8 cellular contexts compared by ENCODE assay signal in genomic region chr16:66548868-66549267, GRCh38. TPM values are rescaled to one million over a fixed set of nuclear protein-coding genes. Genes with fewer than 3 reads are reported as not detected.
A peak's percentile ranks its signal among the peaks of the same experiment; 100 is the strongest.
DNase-seq lines count a peak whose midpoint lies in the region; ATAC-seq, FAIRE-seq and TF ChIP-seq lines count a peak whose summit lies in the region.

No MANE protein-coding gene starts in this region.

- WGBS in A549 (ENCODE audit: missing lambda C conversion rate), result 96% methylated on average over 9 of the region's 9 CpGs

- no peak for DNase-seq in A549 (ENCODE audit: low read depth in 1 of 2, low spot score in 1 of 2)
- DNase-seq in LNCaP clone FGC (ENCODE audit: low read depth), result no peak
- DNase-seq in colonic mucosa, result no peak
- DNase-seq in naive thymus-derived CD8-positive, alpha-beta T cell, result peak in 1 of 10 donors; percentile 13
- DNase-seq in NCI-H748 treated with DMSO at 0.1 percent for 48 hours (lab: John Stamatoyannopoulos, UW), result no peak
- no peak for DNase-seq in NCI-H82 (lab: John Stamatoyannopoulos, UW)
- no peak for DNase-seq in NCI-H2196 (lab: John Stamatoyannopoulos, UW; ENCODE audit: unreplicated experiment)
- DNase-seq in COLO668 (lab: John Stamatoyannopoulos, UW; ENCODE audit: unreplicated experiment), result no peak

- peaks cover 36 to 86% (median 52%) of the 10 kb centered on the region in 4 donors for H3K4me1 Mint-ChIP-seq in naive thymus-derived CD8-positive, alpha-beta T cell

- intact Hi-C loops in colonic mucosa (cut with DNase I), result no loop called here

- no peaks in the 10 kb centered on the region for H3K36me3 Mint-ChIP-seq in naive thymus-derived CD8-positive, alpha-beta T cell

- no peaks in the 10 kb centered on the region for H3K27me3 ChIP-seq in colonic mucosa

- FAIRE-seq in A549 (lab: Jason Lieb, UNC), result no peak

- POLR2A ChIA-PET in A549 (lab: Yijun Ruan, JAX), result no interaction called here
- POLR2A ChIA-PET in naive thymus-derived CD8-positive, alpha-beta T cell (lab: Charles Lee), result interaction anchor here (0.8 to 14.3 kb wide), 5 partner anchors 9 to 61 kb away, joined by 3 to 213 read pairs (median 3); no protein-coding TSS in a partner anchor

- H3K9me3 Mint-ChIP-seq in naive thymus-derived CD8-positive, alpha-beta T cell, result peaks cover 0 to 1% (median 0%) of the 10 kb centered on the region in 9 donors

- no peak for TF ChIP-seq EP300 in A549 (IDR thresholded peaks at IDR 0.05)

- peaks cover 0 to 2% (median 0%) of the 10 kb centered on the region in 5 donors for H3K27me3 Mint-ChIP-seq in naive thymus-derived CD8-positive, alpha-beta T cell

- TF ChIP-seq RAD21 in A549 (conservative IDR thresholded peaks at IDR 0.05 in 1 of 2, IDR thresholded peaks at IDR 0.05 in 1 of 2), result no peak

- H3K36me3 ChIP-seq in colonic mucosa, result no peaks in the 10 kb centered on the region

- H3K9me3 ChIP-seq in A549 (no peaks in the 10 kb centered on the region), colonic mucosa (no peaks in the 10 kb centered on the region)

- no peak for TF ChIP-seq CTCF in A549 (IDR thresholded peaks at IDR 0.05)
- TF ChIP-seq CTCF in LNCaP clone FGC (IDR thresholded peaks at IDR 0.05; ENCODE audit: control insufficient read depth, extremely low read depth, insufficient read depth), result no peak
- TF ChIP-seq CTCF in colonic mucosa (IDR thresholded peaks at IDR 0.05), result no peak

- ATAC-seq in A549, result no peak
- ATAC-seq in naive thymus-derived CD8-positive, alpha-beta T cell, result no peak

- peak overlapping the region; percentile 81 to 98 (median 94) for H3K27ac Mint-ChIP-seq in naive thymus-derived CD8-positive, alpha-beta T cell

- H3K9ac ChIP-seq in colonic mucosa (ENCODE audit: low read depth in 2 of 2, low read length in 2 of 2), result peak overlapping the region; percentile 89 to 92

- H3K4me3 ChIP-seq in A549 (peak overlapping the region; percentile 79), LNCaP clone FGC (ENCODE audit: low read depth, low read length) (peak overlapping the region; percentile 63), colonic mucosa (peak overlapping the region; percentile 74)

- H3K27ac ChIP-seq in A549 (peak overlapping the region; percentile 98; a peak in 5 of 6 replicates), colonic mucosa (peak overlapping the region; percentile 94)

- CTCF ChIA-PET in A549 (lab: Yijun Ruan, JAX), result interaction anchor here (0.6 to 5.4 kb wide), 5 partner anchors 15 to 142 kb away, joined by 3 to 26 read pairs (median 6); partner anchors contain the start of gene CMTM1

- peak overlapping the region; percentile 92 for H3K4me2 ChIP-seq in A549

- TF ChIP-seq POLR2A in A549 (IDR thresholded peaks at IDR 0.05; ENCODE audit: low read length), result no peak

- peaks cover 38% of the 10 kb centered on the region for H3K4me1 ChIP-seq in A549
- H3K4me1 ChIP-seq in colonic mucosa, result no peaks in the 10 kb centered on the region

- H3K4me3 Mint-ChIP-seq in naive thymus-derived CD8-positive, alpha-beta T cell, result peak overlapping the region; percentile 52 to 87 (median 78)

TF ChIP-seq in A549, 52 proteins besides CTCF, POLR2A, EP300 and RAD21:
- TF ChIP-seq GATA3 (IDR thresholded peaks at IDR 0.05; ENCODE audit: borderline replicate concordance), result no peak

RNA-seq across cellular contexts. Expression of gene TK2, which starts 1.1 kb away (rescaled TPM):
- 29.5 and 36.3 TPM in 2 replicates for polyA plus RNA-seq in A549 (2011; rRNA removed)
- polyA plus RNA-seq in A549 (2012; cell fraction: cytosol; rRNA removed), result 9.1 and 11.1 TPM in 2 replicates
- 11.3 and 15.0 TPM in 2 replicates for polyA plus RNA-seq in A549 (2012; cell fraction: nucleus; rRNA removed)
- polyA plus RNA-seq in A549 (2017; fragmentation: RNase III; extraction: RNeasy Plus Mini Kit Qiagen cat#74134 plus additional on column Dnase treatment), result 13.5 to 16.2 TPM (median 13.9 TPM) in 3 replicates
- polyA minus RNA-seq in A549 (2011; rRNA and poly(A)+ RNA removed), result 31.4 and 40.6 TPM in 2 replicates
- 10 to 100 TPM; 11.9 to 17.0 TPM for total RNA-seq in colonic mucosa
- total RNA-seq in naive thymus-derived CD8-positive, alpha-beta T cell, result 1 to 10 TPM; 6.8 to 8.7 TPM
- polyA plus RNA-seq in naive thymus-derived CD8-positive, alpha-beta T cell, result 1 to 10 TPM; 1.9 to 4.0 (median 2.5) TPM

RNA-seq across cellular contexts. Expression of gene CKLF, which starts 3.5 kb away (rescaled TPM):
- polyA plus RNA-seq in A549 (2011; rRNA removed) (85.1 and 96.5 TPM in 2 replicates), A549 (2017; fragmentation: RNase III; extraction: RNeasy Plus Mini Kit Qiagen cat#74134 plus additional on column Dnase treatment) (72.8 to 104 TPM (median 87.0 TPM) in 3 replicates)
- polyA plus RNA-seq in A549 (2012; cell fraction: cytosol; rRNA removed), result 134 and 167 TPM in 2 replicates
- polyA plus RNA-seq in A549 (2012; cell fraction: nucleus; rRNA removed), result 43.2 and 60.1 TPM in 2 replicates
- 20.9 and 23.0 TPM in 2 replicates for polyA minus RNA-seq in A549 (2011; rRNA and poly(A)+ RNA removed)
- 10 to 100 TPM; 41.5 to 58.4 TPM for total RNA-seq in colonic mucosa
- total RNA-seq in naive thymus-derived CD8-positive, alpha-beta T cell, result 10 to 100 TPM; 43.1 to 44.4 TPM
- 100 to 1,000 TPM in 2 of 3 donors, 10 to 100 TPM in 1; 99.6 to 179 (median 111) TPM for polyA plus RNA-seq in naive thymus-derived CD8-positive, alpha-beta T cell

RNA-seq across cellular contexts. Expression of gene CMTM1, which starts 17.4 kb away (rescaled TPM):
- 1.1 and 1.3 TPM in 2 replicates for polyA plus RNA-seq in A549 (2011; rRNA removed)
- 1.9 and 2.7 TPM in 2 replicates for polyA plus RNA-seq in A549 (2012; cell fraction: cytosol; rRNA removed)
- 1.4 and 1.6 TPM in 2 replicates for polyA plus RNA-seq in A549 (2012; cell fraction: nucleus; rRNA removed)
- 1.5 to 2.1 TPM (median 1.9 TPM) in 3 replicates for polyA plus RNA-seq in A549 (2017; fragmentation: RNase III; extraction: RNeasy Plus Mini Kit Qiagen cat#74134 plus additional on column Dnase treatment)
- polyA minus RNA-seq in A549 (2011; rRNA and poly(A)+ RNA removed), result 1.3 and 2.6 TPM in 2 replicates
- 1 to 10 TPM; 5.1 to 9.4 TPM for total RNA-seq in colonic mucosa
- 1 to 10 TPM; 3.5 to 3.9 TPM for total RNA-seq in naive thymus-derived CD8-positive, alpha-beta T cell
- under 1 TPM in 2 of 3 donors, not detected in 1; 0.48 to 0.50 TPM for polyA plus RNA-seq in naive thymus-derived CD8-positive, alpha-beta T cell

RNA-seq across cellular contexts. Expression of gene CMTM2, which starts 30.4 kb away (rescaled TPM):
- polyA plus RNA-seq in A549 (2011; rRNA removed) (0.09 TPM in 1 of 2 replicates, not detected in the other), A549 (2017; fragmentation: RNase III; extraction: RNeasy Plus Mini Kit Qiagen cat#74134 plus additional on column Dnase treatment) (0.09 to 0.15 TPM in 2 of 3 replicates, not detected in the other)
- polyA plus RNA-seq in A549 (2012; cell fraction: cytosol; rRNA removed), result 0.04 TPM in 1 of 2 replicates, not detected in the other
- 0.16 and 0.33 TPM in 2 replicates for polyA plus RNA-seq in A549 (2012; cell fraction: nucleus; rRNA removed)
- polyA minus RNA-seq in A549 (2011; rRNA and poly(A)+ RNA removed), result not detected in 2 replicates
- not detected for total RNA-seq in colonic mucosa
- total RNA-seq in naive thymus-derived CD8-positive, alpha-beta T cell, result under 1 TPM in 1 of 2 experiments, not detected in 1; 0.58 TPM
- polyA plus RNA-seq in naive thymus-derived CD8-positive, alpha-beta T cell, result under 1 TPM in 1 of 3 donors, not detected in 2; 0.18 TPM

RNA-seq across cellular contexts. Expression of gene CMTM3, which starts 55.6 kb away (rescaled TPM):
- polyA plus RNA-seq in A549 (2011; rRNA removed), result 33.9 and 36.1 TPM in 2 replicates
- 56.7 and 77.4 TPM in 2 replicates for polyA plus RNA-seq in A549 (2012; cell fraction: cytosol; rRNA removed)
- 64.2 and 71.5 TPM in 2 replicates for polyA plus RNA-seq in A549 (2012; cell fraction: nucleus; rRNA removed)
- polyA plus RNA-seq in A549 (2017; fragmentation: RNase III; extraction: RNeasy Plus Mini Kit Qiagen cat#74134 plus additional on column Dnase treatment), result 36.0 to 45.9 TPM (median 37.2 TPM) in 3 replicates
- polyA minus RNA-seq in A549 (2011; rRNA and poly(A)+ RNA removed), result 44.8 and 46.3 TPM in 2 replicates
- total RNA-seq in colonic mucosa, result 1 to 10 TPM; 4.0 to 7.9 TPM
- total RNA-seq in naive thymus-derived CD8-positive, alpha-beta T cell, result 10 to 100 TPM; 55.2 to 55.8 TPM
- 10 to 100 TPM; 76.1 to 81.3 (median 78.5) TPM for polyA plus RNA-seq in naive thymus-derived CD8-positive, alpha-beta T cell
